ENCODE assay signal across 8 cellular contexts in the genomic region with DNA sequence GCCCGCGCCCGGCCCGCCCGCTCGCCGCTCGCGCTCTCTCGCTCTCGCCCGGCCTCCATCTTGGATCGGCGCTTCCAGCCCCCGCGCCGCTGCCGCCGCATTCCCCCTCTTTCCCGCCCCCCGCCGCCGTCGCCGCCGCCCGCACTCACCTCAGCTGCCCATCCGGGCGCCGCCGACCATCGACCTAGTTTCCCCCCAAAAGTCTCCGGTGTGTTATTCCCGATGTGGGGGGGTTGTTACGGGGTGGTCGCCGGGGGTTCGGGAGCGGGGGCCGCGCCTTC. TPM values are rescaled to one million over a fixed set of nuclear protein-coding genes. Genes with fewer than 3 reads are reported as not detected.
DNase-seq lines count a peak whose midpoint lies in the region; TF ChIP-seq lines count a peak whose summit lies in the region.

No MANE protein-coding gene starts in this region.

- H3K27ac ChIP-seq in brain microvascular endothelial cell = peak overlapping the region; percentile 95
- H3K27ac ChIP-seq in liver (ENCODE audit: low read depth in 1 of 2, low read length in 2 of 2) = peak overlapping the region; percentile 99 to 100
- peak overlapping the region; percentile 88 to 99 (median 96) for H3K27ac ChIP-seq in transverse colon

- in situ Hi-C loops in brain microvascular endothelial cell (cut with HindIII; ENCODE audit: low pct_ligation_motif_present, low sequenced_read_pairs) (no loop called here), transverse colon (cut with MboI; ENCODE audit: low pct_ligation_motif_present in 1 of 4, low pct_unique_long_range_greater_than_20kb in 1 of 4, low sequenced_read_pairs in 3 of 4) (loop anchor here in 2 of 4 donors (10.0 kb wide), 2 partner anchors 263 to 357 kb away; no protein-coding TSS in a partner anchor)

- no peak for TF ChIP-seq RAD21 in liver (IDR thresholded peaks at IDR 0.05)

- no peaks in the 10 kb centered on the region for H3K9me3 ChIP-seq in liver (ENCODE audit: control insufficient read depth in 4 of 4, low read length in 3 of 4)
- no peaks in the 10 kb centered on the region for H3K9me3 ChIP-seq in transverse colon

- DNase-seq in SKM-1 treated with dmso at 0.1 percent for 144 hours (lab: John Stamatoyannopoulos, UW; ENCODE audit: unreplicated experiment) (peak; percentile 48), SKM-1 (lab: John Stamatoyannopoulos, UW; ENCODE audit: unreplicated experiment) (no peak), H7 (peak; percentile 84), NCI-H146 treated with DMSO at 0.1 percent for 48 hours (lab: John Stamatoyannopoulos, UW; ENCODE audit: unreplicated experiment) (peak; percentile 68), brain microvascular endothelial cell (no peak), transverse colon (no peak)
- no peak for DNase-seq in activated CD8-positive, alpha-beta memory T cell treated with anti-CD3 and anti-CD28 coated beads, Interleukin-2, amount 50 U/mL, for 4 hours

- peak overlapping the region in 1 of 2 donors; percentile 54 for H3K9ac ChIP-seq in liver (ENCODE audit: low read depth in 1 of 2, low read length in 2 of 2)

- H3K4me3 ChIP-seq in H7 (ENCODE audit: insufficient read depth, low read depth, low read length) = peak overlapping the region; percentile 74
- H3K4me3 ChIP-seq in brain microvascular endothelial cell (ENCODE audit: low read depth, low read length) = peak overlapping the region; percentile 58
- H3K4me3 ChIP-seq in liver (ENCODE audit: low read depth in 1 of 3, low read length in 3 of 3) = peak overlapping the region in 2 of 3 donors; percentile 68 to 97
- H3K4me3 ChIP-seq in transverse colon = peak overlapping the region; percentile 85 to 93 (median 90)

- TF ChIP-seq CTCF in brain microvascular endothelial cell (IDR thresholded peaks at IDR 0.05; ENCODE audit: low read depth, low read length, missing control alignments) = no peak
- no peak for TF ChIP-seq CTCF in liver (IDR thresholded peaks at IDR 0.05; ENCODE audit: low read depth, low read length, missing input control)
- no peak for TF ChIP-seq CTCF in transverse colon (IDR thresholded peaks at IDR 0.05)

- no peak for TF ChIP-seq POLR2A in transverse colon (IDR thresholded peaks at IDR 0.05)

- WGBS in liver = under 1% methylated on average over 41 of the region's 41 CpGs
- WGBS in transverse colon (ENCODE audit: low coverage in 1 of 2), 2 donors = 1% methylated on average over 21 of the region's 41 CpGs; no CpG with 5 or more reads in 1 of the 2 donors

- no peaks in the 10 kb centered on the region for H3K36me3 ChIP-seq in H7 (replicated peaks; ENCODE audit: control insufficient read depth, insufficient read depth, low read length)
- no peaks in the 10 kb centered on the region for H3K36me3 ChIP-seq in brain microvascular endothelial cell (replicated peaks)
- H3K36me3 ChIP-seq in liver (ENCODE audit: control insufficient read depth in 4 of 4, insufficient read depth in 3 of 4, low read depth in 1 of 4, low read length in 3 of 4) = no peaks in the 10 kb centered on the region
- H3K36me3 ChIP-seq in transverse colon = no peaks in the 10 kb centered on the region

- intact Hi-C loops in transverse colon (cut with DNase I; ENCODE audit: low total_unique reads) = loop anchor here (5.0 to 10.0 kb wide), 2 partner anchors 260 to 337 kb away; no protein-coding TSS in a partner anchor

- no peaks in the 10 kb centered on the region for H3K27me3 ChIP-seq in H7 (ENCODE audit: control insufficient read depth, insufficient read depth, low read length)
- H3K27me3 ChIP-seq in brain microvascular endothelial cell (replicated peaks) = no peaks in the 10 kb centered on the region
- H3K27me3 ChIP-seq in liver (ENCODE audit: control insufficient read depth in 4 of 4, insufficient read depth in 4 of 4, low read length in 3 of 4) = no peaks in the 10 kb centered on the region
- no peaks in the 10 kb centered on the region for H3K27me3 ChIP-seq in transverse colon

- H3K4me1 ChIP-seq in liver (ENCODE audit: control insufficient read depth in 4 of 4, insufficient read depth in 4 of 4, low read length in 3 of 4) (peaks cover 0 to 22% (median 6%) of the 10 kb centered on the region in 4 donors), transverse colon (peaks cover 8 to 33% (median 28%) of the 10 kb centered on the region in 4 donors)

- TF ChIP-seq EP300 in transverse colon (IDR thresholded peaks at IDR 0.05; ENCODE audit: low read depth) = no peak

TF ChIP-seq in liver, 16 proteins besides CTCF, POLR2A, EP300 and RAD21:
- TF ChIP-seq FOXA1 (IDR thresholded peaks at IDR 0.05) (no peak), RXRA (IDR thresholded peaks at IDR 0.05) (no peak), YY1 (IDR thresholded peaks at IDR 0.05) (no peak), TAF1 (conservative IDR thresholded peaks at IDR 0.05) (no peak), NR2F2 (IDR thresholded peaks at IDR 0.05) (no peak), EGR1 (IDR thresholded peaks at IDR 0.05; ENCODE audit: low read depth in 2 of 2) (no peak), GABPA (IDR thresholded peaks at IDR 0.05 in 1 of 2, conservative IDR thresholded peaks at IDR 0.05 in 1 of 2) (no peak), SP1 (IDR thresholded peaks at IDR 0.05) (no peak), HNF4A (conservative IDR thresholded peaks at IDR 0.05) (no peak)
- TF ChIP-seq, protein P1, sequence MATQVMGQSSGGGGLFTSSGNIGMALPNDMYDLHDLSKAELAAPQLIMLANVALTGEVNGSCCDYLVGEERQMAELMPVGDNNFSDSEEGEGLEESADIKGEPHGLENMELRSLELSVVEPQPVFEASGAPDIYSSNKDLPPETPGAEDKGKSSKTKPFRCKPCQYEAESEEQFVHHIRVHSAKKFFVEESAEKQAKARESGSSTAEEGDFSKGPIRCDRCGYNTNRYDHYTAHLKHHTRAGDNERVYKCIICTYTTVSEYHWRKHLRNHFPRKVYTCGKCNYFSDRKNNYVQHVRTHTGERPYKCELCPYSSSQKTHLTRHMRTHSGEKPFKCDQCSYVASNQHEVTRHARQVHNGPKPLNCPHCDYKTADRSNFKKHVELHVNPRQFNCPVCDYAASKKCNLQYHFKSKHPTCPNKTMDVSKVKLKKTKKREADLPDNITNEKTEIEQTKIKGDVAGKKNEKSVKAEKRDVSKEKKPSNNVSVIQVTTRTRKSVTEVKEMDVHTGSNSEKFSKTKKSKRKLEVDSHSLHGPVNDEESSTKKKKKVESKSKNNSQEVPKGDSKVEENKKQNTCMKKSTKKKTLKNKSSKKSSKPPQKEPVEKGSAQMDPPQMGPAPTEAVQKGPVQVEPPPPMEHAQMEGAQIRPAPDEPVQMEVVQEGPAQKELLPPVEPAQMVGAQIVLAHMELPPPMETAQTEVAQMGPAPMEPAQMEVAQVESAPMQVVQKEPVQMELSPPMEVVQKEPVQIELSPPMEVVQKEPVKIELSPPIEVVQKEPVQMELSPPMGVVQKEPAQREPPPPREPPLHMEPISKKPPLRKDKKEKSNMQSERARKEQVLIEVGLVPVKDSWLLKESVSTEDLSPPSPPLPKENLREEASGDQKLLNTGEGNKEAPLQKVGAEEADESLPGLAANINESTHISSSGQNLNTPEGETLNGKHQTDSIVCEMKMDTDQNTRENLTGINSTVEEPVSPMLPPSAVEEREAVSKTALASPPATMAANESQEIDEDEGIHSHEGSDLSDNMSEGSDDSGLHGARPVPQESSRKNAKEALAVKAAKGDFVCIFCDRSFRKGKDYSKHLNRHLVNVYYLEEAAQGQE (IDR thresholded peaks at IDR 0.05) = no peak
- TF ChIP-seq, protein P2, sequence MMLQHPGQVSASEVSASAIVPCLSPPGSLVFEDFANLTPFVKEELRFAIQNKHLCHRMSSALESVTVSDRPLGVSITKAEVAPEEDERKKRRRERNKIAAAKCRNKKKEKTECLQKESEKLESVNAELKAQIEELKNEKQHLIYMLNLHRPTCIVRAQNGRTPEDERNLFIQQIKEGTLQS (IDR thresholded peaks at IDR 0.05) = no peak
TF ChIP-seq in liver: peak in this region for 0.

RNA-seq across cellular contexts. Expression of a gene that starts 0.2 kb away (rescaled TPM):
- 10.5 and 11.6 TPM in 2 replicates for total RNA-seq in H7 (2014; rRNA removed; shearing (Covaris generic))
- total RNA-seq in liver (10 to 100 TPM; 26.7 to 28.0 TPM), transverse colon (10 to 100 TPM; 14.5 to 57.2 (median 42.2) TPM)
- 1 to 10 TPM; 4.6 to 6.6 TPM for polyA plus RNA-seq in liver

Comparison
In these comparisons a context has a peak if more than half of its experiments do, and no peak if none do; other contexts are left out.
1. DNase-seq: peak in SKM-1 treated with dmso at 0.1 percent for 144 hours (single experiment), H7 (single experiment) and NCI-H146 treated with DMSO at 0.1 percent for 48 hours (single experiment); none in SKM-1 (single experiment), brain microvascular endothelial cell (single experiment), transverse colon (single experiment) and activated CD8-positive, alpha-beta memory T cell treated with anti-CD3 and anti-CD28 coated beads, Interleukin-2, amount 50 U/mL, for 4 hours (single experiment).
2. Peak in every context shown above with its lines, with median percentiles within 50 percentile points of each other: H3K4me3 ChIP-seq and H3K27ac ChIP-seq.